3 cellular contexts compared by ENCODE assay signal in genomic region chr1:39554277-39554676, GRCh38.
"Had no signal": no experiment of that assay in that cellular context is flagged by ENCODE, and none has a peak within 500 bp of the region (broad histone marks: within the 10 kb centered on the region; RNA-seq: fewer than 3 reads in every experiment).

No MANE protein-coding gene starts in this region.

- DNase-seq: GDM1, GF-D8 had no signal

- ATAC-seq: GM12878 had no signal

- H3K4me3 ChIP-seq: GM12878 had no signal
